ENCODE assay signal across 1 cellular context in the genomic region with DNA sequence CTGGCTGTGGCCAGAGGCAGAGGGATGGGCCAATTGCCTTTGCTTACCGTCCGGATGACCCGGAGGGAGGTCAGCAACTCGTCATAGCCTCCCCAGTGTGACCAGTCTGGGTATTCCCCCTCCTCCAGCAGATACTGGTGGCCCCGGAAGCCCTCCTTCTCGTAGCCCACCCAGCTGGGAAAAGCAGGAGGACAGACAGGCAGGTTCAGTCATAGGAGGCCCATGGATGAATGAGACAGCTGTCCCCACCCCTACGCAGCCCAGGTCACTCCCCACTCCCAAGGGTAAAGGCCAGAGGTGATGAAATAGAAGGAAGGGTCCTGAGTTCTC.
A peak's percentile ranks its signal among the peaks of the same experiment; 100 is the strongest.
TF ChIP-seq lines count a peak whose summit lies in the region.

No MANE protein-coding gene starts in this region.

TF ChIP-seq in K562, 482 proteins besides CTCF, POLR2A, EP300 and RAD21:
- TF ChIP-seq DPF2 (IDR thresholded peaks at IDR 0.05) (no peak), NFRKB (IDR thresholded peaks at IDR 0.05; ENCODE audit: low read depth) (peak; percentile 91; the same call in 1 of the 2 replicates), BMI1 (IDR thresholded peaks at IDR 0.05; ENCODE audit: low read length) (no peak), GTF2A2 (tag; IDR thresholded peaks at IDR 0.05) (peak; percentile 64; the same call in 1 of the 2 replicates), ZNF212 (CRISPR knock-in tag; IDR thresholded peaks at IDR 0.05) (no peak), NCOA1 (IDR thresholded peaks at IDR 0.05; ENCODE audit: low read depth) (no peak), NR2C2 (CRISPR knock-in tag; IDR thresholded peaks at IDR 0.05) (no peak), NR2C2 (tag; IDR thresholded peaks at IDR 0.05) (peak; percentile 71; the same call in 1 of the 2 replicates), CTBP1 (IDR thresholded peaks at IDR 0.05; ENCODE audit: borderline replicate concordance) (no peak), ZNF584 (CRISPR knock-in tag; IDR thresholded peaks at IDR 0.05; ENCODE audit: low read depth) (peak; percentile 88; the same call in 1 of the 2 replicates), ILF3 (IDR thresholded peaks at IDR 0.05; ENCODE audit: borderline replicate concordance) (no peak), SRSF3 (IDR thresholded peaks at IDR 0.05; ENCODE audit: insufficient read depth, low read length) (peak; percentile 99; the same call in 1 of the 2 replicates), HNRNPLL (IDR thresholded peaks at IDR 0.05; ENCODE audit: low read depth, low read length, poor library complexity, severe bottlenecking) (peak; percentile 4), MYNN (IDR thresholded peaks at IDR 0.05) (no peak), MYNN (CRISPR knock-in tag; IDR thresholded peaks at IDR 0.05) (no peak), KDM5B (IDR thresholded peaks at IDR 0.05; ENCODE audit: insufficient replicate concordance, low read depth, low read length) (no peak), SMARCE1 (IDR thresholded peaks at IDR 0.05) (0 out of 2 replicates have a peak, but pooled peaks have one; percentile 1)
- TF ChIP-seq, protein P1, sequence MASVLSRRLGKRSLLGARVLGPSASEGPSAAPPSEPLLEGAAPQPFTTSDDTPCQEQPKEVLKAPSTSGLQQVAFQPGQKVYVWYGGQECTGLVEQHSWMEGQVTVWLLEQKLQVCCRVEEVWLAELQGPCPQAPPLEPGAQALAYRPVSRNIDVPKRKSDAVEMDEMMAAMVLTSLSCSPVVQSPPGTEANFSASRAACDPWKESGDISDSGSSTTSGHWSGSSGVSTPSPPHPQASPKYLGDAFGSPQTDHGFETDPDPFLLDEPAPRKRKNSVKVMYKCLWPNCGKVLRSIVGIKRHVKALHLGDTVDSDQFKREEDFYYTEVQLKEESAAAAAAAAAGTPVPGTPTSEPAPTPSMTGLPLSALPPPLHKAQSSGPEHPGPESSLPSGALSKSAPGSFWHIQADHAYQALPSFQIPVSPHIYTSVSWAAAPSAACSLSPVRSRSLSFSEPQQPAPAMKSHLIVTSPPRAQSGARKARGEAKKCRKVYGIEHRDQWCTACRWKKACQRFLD (CRISPR knock-in tag; IDR thresholded peaks at IDR 0.05), result peak; percentile 50; the same call in 1 of the 2 replicates
- TF ChIP-seq, protein P2, sequence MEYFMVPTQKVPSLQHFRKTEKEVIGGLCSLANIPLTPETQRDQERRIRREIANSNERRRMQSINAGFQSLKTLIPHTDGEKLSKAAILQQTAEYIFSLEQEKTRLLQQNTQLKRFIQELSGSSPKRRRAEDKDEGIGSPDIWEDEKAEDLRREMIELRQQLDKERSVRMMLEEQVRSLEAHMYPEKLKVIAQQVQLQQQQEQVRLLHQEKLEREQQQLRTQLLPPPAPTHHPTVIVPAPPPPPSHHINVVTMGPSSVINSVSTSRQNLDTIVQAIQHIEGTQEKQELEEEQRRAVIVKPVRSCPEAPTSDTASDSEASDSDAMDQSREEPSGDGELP (CRISPR knock-in tag; IDR thresholded peaks at IDR 0.05; ENCODE audit: borderline replicate concordance), result no peak
- TF ChIP-seq, protein P3, sequence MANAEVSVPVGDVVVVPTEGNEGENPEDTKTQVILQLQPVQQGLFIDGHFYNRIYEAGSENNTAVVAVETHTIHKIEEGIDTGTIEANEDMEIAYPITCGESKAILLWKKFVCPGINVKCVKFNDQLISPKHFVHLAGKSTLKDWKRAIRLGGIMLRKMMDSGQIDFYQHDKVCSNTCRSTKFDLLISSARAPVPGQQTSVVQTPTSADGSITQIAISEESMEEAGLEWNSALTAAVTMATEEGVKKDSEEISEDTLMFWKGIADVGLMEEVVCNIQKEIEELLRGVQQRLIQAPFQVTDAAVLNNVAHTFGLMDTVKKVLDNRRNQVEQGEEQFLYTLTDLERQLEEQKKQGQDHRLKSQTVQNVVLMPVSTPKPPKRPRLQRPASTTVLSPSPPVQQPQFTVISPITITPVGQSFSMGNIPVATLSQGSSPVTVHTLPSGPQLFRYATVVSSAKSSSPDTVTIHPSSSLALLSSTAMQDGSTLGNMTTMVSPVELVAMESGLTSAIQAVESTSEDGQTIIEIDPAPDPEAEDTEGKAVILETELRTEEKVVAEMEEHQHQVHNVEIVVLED (CRISPR knock-in tag; IDR thresholded peaks at IDR 0.05), result no peak
- TF ChIP-seq, protein P4, sequence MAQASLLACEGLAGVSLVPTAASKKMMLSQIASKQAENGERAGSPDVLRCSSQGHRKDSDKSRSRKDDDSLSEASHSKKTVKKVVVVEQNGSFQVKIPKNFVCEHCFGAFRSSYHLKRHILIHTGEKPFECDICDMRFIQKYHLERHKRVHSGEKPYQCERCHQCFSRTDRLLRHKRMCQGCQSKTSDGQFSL (CRISPR knock-in tag; IDR thresholded peaks at IDR 0.05), result no peak
- TF ChIP-seq, protein P4 (tag; IDR thresholded peaks at IDR 0.05), result peak in 1 of 2 experiments; percentile 69; a peak in 2 of 4 replicates
TF ChIP-seq in K562: peak in this region for 9.
